Comparison of ENCODE assay signal across 34 cellular contexts in the genomic region with DNA sequence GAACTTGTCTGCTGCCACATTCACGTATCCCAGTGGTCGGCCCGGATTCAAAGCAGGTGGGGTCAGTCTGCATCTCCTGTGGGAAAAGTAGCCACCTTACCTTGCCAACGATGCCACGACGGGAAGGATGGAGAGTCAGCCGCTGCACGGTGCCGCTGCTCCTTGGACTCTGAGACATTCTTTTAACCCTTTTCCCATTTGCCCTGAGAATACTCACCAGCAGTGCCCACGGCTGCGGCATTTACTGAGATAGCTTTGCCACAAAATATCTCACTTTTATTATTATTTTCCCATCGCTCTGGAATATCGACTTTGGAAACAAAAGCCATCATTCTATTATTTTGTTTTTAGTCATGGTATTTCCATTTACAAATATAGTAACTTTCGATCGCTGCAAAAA.
"Had no signal": no experiment of that assay in that cellular context is flagged by ENCODE, and none has a peak within 500 bp of the region (broad histone marks: within the 10 kb centered on the region; RNA-seq: fewer than 3 reads in every experiment).

No MANE protein-coding gene starts in this region.

- H3K36me3 Mint-ChIP-seq: activated CD4-positive, alpha-beta memory T cell treated with anti-CD3 and anti-CD28 coated beads for 36 hours; activated CD8-positive, alpha-beta memory T cell treated with anti-CD3 and anti-CD28 coated beads, Interleukin-2, amount 10 ng/mL, durations not matched to agents 7 days and 5 days; activated naive CD4-positive, alpha-beta T cell treated with anti-CD3 and anti-CD28 coated beads, Interleukin-2, amount 10 ng/mL, durations not matched to agents 7 days and 5 days; activated naive CD4-positive, alpha-beta T cell treated with anti-CD3 and anti-CD28 coated beads, Interleukin-2, amount 50 U/mL, for 24 hours; activated naive CD8-positive, alpha-beta T cell had no signal

- H3K27me3 ChIP-seq: body of pancreas, brain microvascular endothelial cell had no signal

- H3K9me3 ChIP-seq: adrenal gland, body of pancreas had no signal

- ATAC-seq: activated CD8-positive, alpha-beta memory T cell treated with anti-CD3 and anti-CD28 coated beads, Interleukin-2, amount 10 ng/mL, durations not matched to agents 7 days and 5 days; activated CD8-positive, alpha-beta T cell treated with anti-CD3 and anti-CD28 coated beads for 36 hours; body of pancreas had no signal

- H3K4me1 ChIP-seq: adrenal gland, breast epithelium had no signal

- H3K9me3 Mint-ChIP-seq: activated B cell treated with CpG ODN at 0.5 μM for 24 hours; activated CD4-positive, alpha-beta memory T cell treated with anti-CD3 and anti-CD28 coated beads for 36 hours; activated CD4-positive, alpha-beta T cell treated with anti-CD3 and anti-CD28 coated beads, Interleukin-2, amount 10 ng/mL, durations not matched to agents 24 days and 14 days; activated CD8-positive, alpha-beta T cell treated with anti-CD3 and anti-CD28 coated beads for 36 hours; activated naive CD4-positive, alpha-beta T cell treated with anti-CD3 and anti-CD28 coated beads, Interleukin-2, amount 10 ng/mL, durations not matched to agents 7 days and 5 days; activated naive CD4-positive, alpha-beta T cell treated with anti-CD3 and anti-CD28 coated beads, Interleukin-2, amount 50 U/mL, for 24 hours; activated T-cell treated with anti-CD3 and anti-CD28 coated beads, Interleukin-2, amount 50 U/mL, for 24 hours; activated T-helper 2 cell treated with anti-CD3 and anti-CD28 coated beads, Interferon-gamma antibody, Interleukin-2, Interleukin-4, amounts not matched to agents 10 μg/mL and 5 μg/mL and 100 μg/mL, durations not matched to agents 14 hours and 24 hours and 36 hours; central memory CD8-positive, alpha-beta T cell; T-helper 2 cell treated with Interferon-gamma antibody and Interleukin-4, amounts not matched to agents 5 μg/mL and 100 μg/mL, for 36 hours had no signal

- H3K4me1 Mint-ChIP-seq: activated B cell treated with CpG ODN at 0.5 μM for 24 hours; activated CD4-positive, alpha-beta T cell treated with anti-CD3 and anti-CD28 coated beads, Interleukin-2, amount 10 ng/mL, durations not matched to agents 24 days and 14 days; activated CD8-positive, alpha-beta memory T cell treated with anti-CD3 and anti-CD28 coated beads, Interleukin-2, amount 10 ng/mL, durations not matched to agents 7 days and 5 days; activated naive CD4-positive, alpha-beta T cell treated with anti-CD3 and anti-CD28 coated beads, Interleukin-2, amount 10 ng/mL, durations not matched to agents 7 days and 5 days; activated naive CD4-positive, alpha-beta T cell treated with anti-CD3 and anti-CD28 coated beads, Interleukin-2, amount 50 U/mL, for 24 hours; central memory CD8-positive, alpha-beta T cell had no signal

- H3K4me3 ChIP-seq: adrenal gland, body of pancreas, breast epithelium had no signal

- H3K4me3 Mint-ChIP-seq: activated B cell treated with CpG ODN at 0.5 μM for 24 hours; activated CD4-positive, alpha-beta memory T cell treated with anti-CD3 and anti-CD28 coated beads for 36 hours; activated CD4-positive, alpha-beta T cell treated with anti-CD3 and anti-CD28 coated beads, Interleukin-2, amount 10 ng/mL, durations not matched to agents 24 days and 14 days; activated CD8-positive, alpha-beta memory T cell treated with anti-CD3 and anti-CD28 coated beads, Interleukin-2, amount 10 ng/mL, durations not matched to agents 7 days and 5 days; activated CD8-positive, alpha-beta T cell treated with anti-CD3 and anti-CD28 coated beads for 36 hours; activated naive CD4-positive, alpha-beta T cell treated with anti-CD3 and anti-CD28 coated beads, Interleukin-2, amount 10 ng/mL, durations not matched to agents 7 days and 5 days; activated naive CD4-positive, alpha-beta T cell treated with anti-CD3 and anti-CD28 coated beads, Interleukin-2, amount 50 U/mL, for 24 hours; activated naive CD8-positive, alpha-beta T cell; activated T-cell treated with anti-CD3 and anti-CD28 coated beads, Interleukin-2, amount 50 U/mL, for 24 hours; central memory CD8-positive, alpha-beta T cell; T-helper 1 cell treated with Interleukin-12 subunit alpha and Interleukin-12 subunit beta and Interleukin-4 antibody, amounts not matched to agents 30 μg/mL and 1 μg/mL, for 36 hours; T-helper 2 cell treated with Interferon-gamma antibody and Interleukin-4, amounts not matched to agents 5 μg/mL and 100 μg/mL, for 36 hours had no signal

- H3K27ac ChIP-seq: adrenal gland, body of pancreas, brain microvascular endothelial cell, breast epithelium, VCaP had no signal

- FAIRE-seq: astrocyte, TTC549 had no signal

- H3K27me3 Mint-ChIP-seq: activated CD4-positive, alpha-beta T cell treated with anti-CD3 and anti-CD28 coated beads, Interleukin-2, amount 10 ng/mL, durations not matched to agents 24 days and 14 days; activated CD8-positive, alpha-beta memory T cell treated with anti-CD3 and anti-CD28 coated beads, Interleukin-2, amount 10 ng/mL, durations not matched to agents 7 days and 5 days; activated CD8-positive, alpha-beta T cell treated with anti-CD3 and anti-CD28 coated beads for 36 hours; activated naive CD4-positive, alpha-beta T cell treated with anti-CD3 and anti-CD28 coated beads, Interleukin-2, amount 10 ng/mL, durations not matched to agents 7 days and 5 days; activated naive CD4-positive, alpha-beta T cell treated with anti-CD3 and anti-CD28 coated beads, Interleukin-2, amount 50 U/mL, for 24 hours; activated naive CD8-positive, alpha-beta T cell had no signal

- H3K36me3 ChIP-seq: adrenal gland, brain microvascular endothelial cell, breast epithelium had no signal

- DNase-seq: activated B cell treated with CpG ODN at 0.5 μM for 24 hours; activated CD4-positive, alpha-beta memory T cell treated with anti-CD3 and anti-CD28 coated beads for 36 hours; activated CD4-positive, alpha-beta T cell treated with anti-CD3 and anti-CD28 coated beads for 4 hours; activated CD4-positive, alpha-beta T cell treated with anti-CD3 and anti-CD28 coated beads, Interleukin-2, amount 10 ng/mL, durations not matched to agents 24 days and 14 days; activated CD4-positive, alpha-beta T cell treated with anti-CD3 and anti-CD28 coated beads, Interleukin-2, amount 50 U/mL, for 1 hour; activated CD4-positive, alpha-beta T cell treated with anti-CD3 and anti-CD28 coated beads, Interleukin-2, amount 50 U/mL, for 4 hours; activated CD4-positive, CD25-positive, alpha-beta regulatory T cell treated with anti-CD3 and anti-CD28 coated beads, Interleukin-2, amount 50 U/mL, for 72 hours; activated CD8-positive, alpha-beta memory T cell treated with anti-CD3 and anti-CD28 coated beads for 24 hours; activated CD8-positive, alpha-beta memory T cell treated with anti-CD3 and anti-CD28 coated beads, Interleukin-2, amount 10 ng/mL, durations not matched to agents 7 days and 5 days; activated CD8-positive, alpha-beta memory T cell treated with anti-CD3 and anti-CD28 coated beads, Interleukin-2, amount 50 U/mL, for 48 hours; activated CD8-positive, alpha-beta T cell treated with anti-CD3 and anti-CD28 coated beads for 36 hours; activated effector memory CD4-positive, alpha-beta T cell treated with Interleukin-2 at 50 U/mL for 16 hours; activated gamma-delta T cell; activated naive CD4-positive, alpha-beta T cell treated with anti-CD3 and anti-CD28 coated beads, Interleukin-2, amount 10 ng/mL, durations not matched to agents 7 days and 5 days; activated naive CD4-positive, alpha-beta T cell treated with Interleukin-2 at 50 U/mL for 16 hours; activated T-cell treated with anti-CD3 and anti-CD28 coated beads, Interleukin-2, amount 50 U/mL, for 24 hours; activated T-cell treated with anti-CD3 and anti-CD28 coated beads, Interleukin-2, amount 50 U/mL, for 48 hours; adrenal gland; amniotic stem cell; body of pancreas; brain microvascular endothelial cell; caudate nucleus; T-helper 2 cell; T-helper 9 cell had no signal

- H3K27ac Mint-ChIP-seq: activated B cell treated with CpG ODN at 0.5 μM for 24 hours; activated CD4-positive, alpha-beta memory T cell treated with anti-CD3 and anti-CD28 coated beads for 36 hours; activated CD4-positive, alpha-beta T cell treated with anti-CD3 and anti-CD28 coated beads, Interleukin-2, amount 10 ng/mL, durations not matched to agents 24 days and 14 days; activated CD8-positive, alpha-beta memory T cell treated with anti-CD3 and anti-CD28 coated beads, Interleukin-2, amount 10 ng/mL, durations not matched to agents 7 days and 5 days; activated CD8-positive, alpha-beta T cell treated with anti-CD3 and anti-CD28 coated beads for 36 hours; activated naive CD4-positive, alpha-beta T cell treated with anti-CD3 and anti-CD28 coated beads, Interleukin-2, amount 10 ng/mL, durations not matched to agents 7 days and 5 days; activated naive CD4-positive, alpha-beta T cell treated with anti-CD3 and anti-CD28 coated beads, Interleukin-2, amount 50 U/mL, for 24 hours; activated naive CD8-positive, alpha-beta T cell; activated T-cell treated with anti-CD3 and anti-CD28 coated beads, Interleukin-2, amount 50 U/mL, for 24 hours; activated T-helper 2 cell treated with anti-CD3 and anti-CD28 coated beads, Interferon-gamma antibody, Interleukin-2, Interleukin-4, amounts not matched to agents 10 μg/mL and 5 μg/mL and 100 μg/mL, durations not matched to agents 14 hours and 24 hours and 36 hours; T-helper 1 cell treated with Interleukin-12 subunit alpha and Interleukin-12 subunit beta and Interleukin-4 antibody, amounts not matched to agents 30 μg/mL and 1 μg/mL, for 36 hours; T-helper 2 cell treated with Interferon-gamma antibody and Interleukin-4, amounts not matched to agents 5 μg/mL and 100 μg/mL, for 36 hours had no signal
